Comparison of ENCODE assay signal across 28 cellular contexts in the genomic region with DNA sequence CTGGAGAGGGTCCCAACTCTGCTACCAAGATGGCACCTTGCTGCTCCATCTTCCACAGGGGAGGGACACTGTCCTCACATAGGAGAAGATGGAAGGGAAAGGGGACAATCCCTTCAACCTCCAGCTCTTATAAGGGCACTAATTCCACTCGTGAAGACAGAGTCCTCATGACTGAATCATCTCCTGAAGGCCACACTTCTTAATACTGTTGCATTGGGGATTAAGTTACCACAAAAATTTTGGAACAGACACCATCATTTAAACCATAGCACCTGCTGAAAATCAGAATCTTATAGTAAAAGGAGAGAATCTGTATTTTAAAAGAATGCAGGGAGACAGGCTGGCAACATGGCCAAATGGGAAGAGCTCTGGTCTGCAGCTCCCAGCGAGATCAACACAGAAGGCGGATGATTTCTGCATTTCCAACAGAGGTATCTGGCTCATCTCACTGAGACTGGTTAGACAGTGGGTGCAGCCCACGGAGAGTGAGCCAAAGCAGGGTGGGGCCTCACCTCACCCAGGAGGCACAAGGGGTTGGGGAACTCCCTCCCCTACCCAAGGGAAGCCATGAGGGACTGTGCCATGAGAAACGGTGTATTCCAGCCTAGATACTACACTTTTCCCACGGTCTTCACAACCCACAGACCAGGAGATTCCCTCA.
DNase-seq lines count a peak whose midpoint lies in the region; ATAC-seq, FAIRE-seq and TF ChIP-seq lines count a peak whose summit lies in the region.
"Had no signal": no experiment of that assay in that cellular context is flagged by ENCODE, and none has a peak within 500 bp of the region (broad histone marks: within the 10 kb centered on the region; RNA-seq: fewer than 3 reads in every experiment).

No MANE protein-coding gene starts in this region.

- no peak overlapping the region for H2AFZ ChIP-seq in PC-9

- DNase-seq in AG10803 (ENCODE audit: low read depth) = peak; percentile 45
- DNase-seq in PC-9 = no peak
- DNase-seq in myocyte (ENCODE audit: low read depth) = peak; percentile 48
- no peak for DNase-seq in GOT3 (lab: John Stamatoyannopoulos, UW)
- no peak for DNase-seq in H54 (ENCODE audit: insufficient read length, low spot score)
- DNase-seq: activated naive CD4-positive, alpha-beta T cell treated with Interleukin-2 at 50 U/mL for 16 hours; activated T-cell treated with anti-CD3 and anti-CD28 coated beads, Interleukin-2, amount 50 U/mL, for 4 hours; anterior cingulate cortex; CD4-positive, alpha-beta memory T cell; DMS 273 treated with DMSO at 0.1 percent for 48 hours; effector CD4-positive, alpha-beta T cell; foreskin keratinocyte; kidney glomerular epithelial cell; lower lobe of right lung; NCI-H146; NCI-H446 treated with DMSO at 0.1 percent for 48 hours; right lobe of liver; stimulated activated naive CD4-positive, alpha-beta T cell treated with Interleukin-2 at 50 U/mL for 16 hours; thyroid gland had no signal

- intact Hi-C loops in PC-9 (cut with micrococcal nuclease; ENCODE audit: unreplicated experiment) = no loop called here

- BruUV-seq in PC-9 (replicated peaks; lab: Mats Ljungman, UMichigan) = no TSS peak

- H3K4me3 ChIP-seq in AG10803 (ENCODE audit: low read length) (no peak overlapping the region), PC-9 (no peak overlapping the region)
- H3K4me3 ChIP-seq in BLaER1 treated with 17β-estradiol and CSF1 and Interleukin-3, amounts not matched to agents 10 nM and 100 nM = peak overlapping the region in 4 of 10 experiments; percentile 12 to 51 (median 17); a peak in 2 of 20 replicates
- H3K4me3 ChIP-seq: heart right ventricle, lower lobe of right lung, right lobe of liver, thyroid gland had no signal

- CTCF ChIA-PET in PC-9 (lab: Charles Lee) = no interaction called here

- H3K9me3 ChIP-seq in BLaER1 treated with 17β-estradiol and CSF1 and Interleukin-3, amounts not matched to agents 10 nM and 100 nM (replicated peaks in 1 of 11) = peaks cover 16 to 62% (median 30%) of the 10 kb centered on the region in 11 experiments
- no peaks in the 10 kb centered on the region for H3K9me3 ChIP-seq in PC-9 (ENCODE audit: insufficient read depth, low read depth)
- H3K9me3 ChIP-seq: lower lobe of right lung, right lobe of liver, thyroid gland had no signal

- H3K9ac ChIP-seq in BLaER1 treated with 17β-estradiol and CSF1 and Interleukin-3, amounts not matched to agents 10 nM and 100 nM = peak overlapping the region in 1 of 11 experiments; percentile 63; a peak in 3 of 22 replicates
- H3K9ac ChIP-seq: KMS-11 had no signal

- no peak for FAIRE-seq in H54 (lab: Jason Lieb, UNC)
- FAIRE-seq: bronchial epithelial cell, colon had no signal

- H3F3A ChIP-seq in PC-9 (ENCODE audit: insufficient read depth, low read depth) = peaks cover 15% of the 10 kb centered on the region

- H3K27ac ChIP-seq in BLaER1 treated with 17β-estradiol and CSF1 and Interleukin-3, amounts not matched to agents 10 nM and 100 nM = peak overlapping the region in 8 of 11 experiments; percentile 22 to 75 (median 62); a peak in 14 of 22 replicates
- H3K27ac ChIP-seq in PC-9 = peak overlapping the region; percentile 64
- H3K27ac ChIP-seq: foreskin keratinocyte, KMS-11, lower lobe of right lung, right lobe of liver, thyroid gland had no signal

- H3K79me2 ChIP-seq in PC-9 (ENCODE audit: low read depth) = no peaks in the 10 kb centered on the region

- POLR2A ChIA-PET in PC-9 (lab: Charles Lee; ENCODE audit: unreplicated experiment) = no interaction called here

- ATAC-seq in GM21381 (IDR thresholded peaks at IDR 0.05; ENCODE audit: unreplicated experiment) (no peak), esophagus mucosa (no peak)
- ATAC-seq: activated T-cell treated with anti-CD3 and anti-CD28 coated beads, Interleukin-2, amount 50 U/mL, for 4 hours; HCT116; SK-N-SH treated with all-trans-retinoic acid at 6 μM for 48 hours had no signal

- peak overlapping the region; percentile 61 to 92 (median 82) for H3K4me2 ChIP-seq in BLaER1 treated with 17β-estradiol and CSF1 and Interleukin-3, amounts not matched to agents 10 nM and 100 nM
- peak overlapping the region; percentile 45; the same call in 1 of the 2 replicates for H3K4me2 ChIP-seq in PC-9
- H3K4me2 ChIP-seq: KMS-11 had no signal

- H3K9me2 ChIP-seq in PC-9 (ENCODE audit: insufficient read depth) = no peaks in the 10 kb centered on the region

- TF ChIP-seq CTCF in AG10803 (conservative IDR thresholded peaks at IDR 0.05; ENCODE audit: low read length) (no peak), PC-9 (conservative IDR thresholded peaks at IDR 0.05) (no peak)

- H4K20me1 ChIP-seq in BLaER1 treated with 17β-estradiol and CSF1 and Interleukin-3, amounts not matched to agents 10 nM and 100 nM = no peaks in the 10 kb centered on the region
- no peaks in the 10 kb centered on the region for H4K20me1 ChIP-seq in PC-9 (ENCODE audit: insufficient read depth)

- H3K4me1 ChIP-seq in BLaER1 treated with 17β-estradiol and CSF1 and Interleukin-3, amounts not matched to agents 10 nM and 100 nM = peaks cover 31 to 66% (median 57%) of the 10 kb centered on the region in 10 experiments
- peaks cover 31% of the 10 kb centered on the region for H3K4me1 ChIP-seq in PC-9 (replicated peaks; ENCODE audit: insufficient read depth)
- H3K4me1 ChIP-seq: right lobe of liver, thyroid gland had no signal

- TF ChIP-seq POLR2A in H54 (IDR thresholded peaks at IDR 0.05; ENCODE audit: low read depth, low read length) = no peak

- no peaks in the 10 kb centered on the region for H3K27me3 ChIP-seq in BLaER1 treated with 17β-estradiol and CSF1 and Interleukin-3, amounts not matched to agents 10 nM and 100 nM
- no peaks in the 10 kb centered on the region for H3K27me3 ChIP-seq in PC-9 (ENCODE audit: insufficient read depth, low read depth)
- H3K27me3 ChIP-seq: foreskin keratinocyte, heart right ventricle, right lobe of liver, thyroid gland had no signal

- H3K36me3 ChIP-seq in BLaER1 treated with 17β-estradiol and CSF1 and Interleukin-3, amounts not matched to agents 10 nM and 100 nM = no peaks in the 10 kb centered on the region; a peak in 1 of 22 replicates
- H3K36me3 ChIP-seq in PC-9 (ENCODE audit: low read depth) = no peaks in the 10 kb centered on the region
- H3K36me3 ChIP-seq: heart right ventricle, lower lobe of right lung, right lobe of liver, thyroid gland had no signal

Comparison
In these comparisons a context has a peak if more than half of its experiments do, and no peak if none do; other contexts are left out.
1. DNase-seq: peak in AG10803 (single experiment) and myocyte (single experiment); none in PC-9 (0 of 2), GOT3 (single experiment) and H54 (single experiment).